2 cellular contexts compared by ENCODE assay signal in the genomic region with DNA sequence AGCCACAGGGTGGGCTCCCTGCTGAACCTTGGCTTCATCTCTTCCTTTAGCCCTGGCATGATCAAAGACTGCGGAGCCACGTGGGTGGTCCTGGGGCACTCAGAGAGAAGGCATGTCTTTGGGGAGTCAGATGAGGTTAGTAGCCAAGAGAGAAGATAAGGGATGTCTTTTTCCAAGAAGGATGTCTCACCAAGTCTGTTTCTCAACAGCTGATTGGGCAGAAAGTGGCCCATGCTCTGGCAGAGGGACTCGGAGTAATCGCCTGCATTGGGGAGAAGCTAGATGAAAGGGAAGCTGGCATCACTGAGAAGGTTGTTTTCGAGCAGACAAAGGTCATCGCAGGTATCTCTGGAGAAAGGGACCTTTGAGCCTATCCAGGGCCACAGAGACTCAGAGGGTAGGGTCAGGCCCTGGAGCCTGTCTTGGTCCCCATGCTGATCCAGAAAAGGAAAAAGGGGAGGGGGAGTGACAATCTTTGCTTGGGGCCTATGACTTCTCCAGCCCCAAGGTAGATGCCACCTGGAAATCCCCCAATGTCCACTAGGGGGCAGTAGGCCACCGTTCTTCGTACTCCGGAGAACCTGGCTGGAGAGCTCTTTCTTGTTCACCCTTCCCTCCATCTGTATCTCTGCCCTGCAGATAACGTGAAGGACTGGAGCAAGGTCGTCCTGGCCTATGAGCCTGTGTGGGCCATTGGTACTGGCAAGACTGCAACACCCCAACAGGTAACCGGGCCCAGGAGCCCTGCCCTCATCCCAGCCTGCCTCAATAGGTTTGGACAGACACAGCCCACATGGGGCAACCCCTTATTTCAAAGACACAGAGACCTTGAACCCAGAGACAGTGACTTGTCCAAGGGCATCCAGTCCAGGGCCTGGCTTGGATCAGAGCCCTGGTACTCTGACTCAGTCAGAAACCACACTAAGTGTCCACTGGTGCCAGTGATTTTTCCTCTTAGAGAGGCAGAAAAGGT.
TF ChIP-seq lines count a peak whose summit lies in the region.

No MANE protein-coding gene starts in this region.

TF ChIP-seq in A549, 52 proteins besides CTCF, POLR2A, EP300 and RAD21 (continued from another document):
- TF ChIP-seq, protein P1, sequence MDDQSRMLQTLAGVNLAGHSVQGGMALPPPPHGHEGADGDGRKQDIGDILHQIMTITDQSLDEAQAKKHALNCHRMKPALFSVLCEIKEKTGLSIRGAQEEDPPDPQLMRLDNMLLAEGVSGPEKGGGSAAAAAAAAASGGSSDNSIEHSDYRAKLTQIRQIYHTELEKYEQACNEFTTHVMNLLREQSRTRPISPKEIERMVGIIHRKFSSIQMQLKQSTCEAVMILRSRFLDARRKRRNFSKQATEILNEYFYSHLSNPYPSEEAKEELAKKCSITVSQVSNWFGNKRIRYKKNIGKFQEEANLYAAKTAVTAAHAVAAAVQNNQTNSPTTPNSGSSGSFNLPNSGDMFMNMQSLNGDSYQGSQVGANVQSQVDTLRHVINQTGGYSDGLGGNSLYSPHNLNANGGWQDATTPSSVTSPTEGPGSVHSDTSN (IDR thresholded peaks at IDR 0.05): peak; percentile 80
- TF ChIP-seq CHD4 (IDR thresholded peaks at IDR 0.05; ENCODE audit: borderline replicate concordance) (no peak), EHMT2 (IDR thresholded peaks at IDR 0.05; ENCODE audit: low read depth) (no peak), MAFK (IDR thresholded peaks at IDR 0.05; ENCODE audit: partially characterized antibody) (peak; percentile 1), NPAS2 (CRISPR knock-in tag; IDR thresholded peaks at IDR 0.05; ENCODE audit: borderline replicate concordance) (no peak), EHF (CRISPR knock-in tag; IDR thresholded peaks at IDR 0.05) (no peak), NR3C1 (IDR thresholded peaks at IDR 0.05) (no peak), HDAC2 (IDR thresholded peaks at IDR 0.05) (no peak), CBX8 (IDR thresholded peaks at IDR 0.05) (no peak), CHD2 (IDR thresholded peaks at IDR 0.05; ENCODE audit: low read length, partially characterized antibody) (no peak), SMC3 (IDR thresholded peaks at IDR 0.05) (peak; percentile 46), MAZ (IDR thresholded peaks at IDR 0.05; ENCODE audit: borderline replicate concordance, low read depth, low read length) (no peak), ZNF302 (CRISPR knock-in tag; IDR thresholded peaks at IDR 0.05) (no peak), RCOR1 (IDR thresholded peaks at IDR 0.05; ENCODE audit: low read depth, low read length) (no peak), NFE2L2 (conservative IDR thresholded peaks at IDR 0.05; ENCODE audit: low read length) (no peak), KDM5A (IDR thresholded peaks at IDR 0.05) (no peak), BHLHE40 (IDR thresholded peaks at IDR 0.05; ENCODE audit: low read depth, low read length) (no peak), JUNB (IDR thresholded peaks at IDR 0.05) (no peak), HOXB5 (CRISPR knock-in tag; IDR thresholded peaks at IDR 0.05) (no peak), SREBF2 (IDR thresholded peaks at IDR 0.05) (no peak), TP53 (CRISPR knock-in tag; IDR thresholded peaks at IDR 0.05) (no peak)
- TF ChIP-seq, protein P2, sequence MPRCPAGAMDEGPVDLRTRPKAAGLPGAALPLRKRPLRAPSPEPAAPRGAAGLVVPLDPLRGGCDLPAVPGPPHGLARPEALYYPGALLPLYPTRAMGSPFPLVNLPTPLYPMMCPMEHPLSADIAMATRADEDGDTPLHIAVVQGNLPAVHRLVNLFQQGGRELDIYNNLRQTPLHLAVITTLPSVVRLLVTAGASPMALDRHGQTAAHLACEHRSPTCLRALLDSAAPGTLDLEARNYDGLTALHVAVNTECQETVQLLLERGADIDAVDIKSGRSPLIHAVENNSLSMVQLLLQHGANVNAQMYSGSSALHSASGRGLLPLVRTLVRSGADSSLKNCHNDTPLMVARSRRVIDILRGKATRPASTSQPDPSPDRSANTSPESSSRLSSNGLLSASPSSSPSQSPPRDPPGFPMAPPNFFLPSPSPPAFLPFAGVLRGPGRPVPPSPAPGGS (IDR thresholded peaks at IDR 0.05): 0 out of 3 replicates have a peak, but pooled peaks have one; percentile 6
- TF ChIP-seq, protein P3, sequence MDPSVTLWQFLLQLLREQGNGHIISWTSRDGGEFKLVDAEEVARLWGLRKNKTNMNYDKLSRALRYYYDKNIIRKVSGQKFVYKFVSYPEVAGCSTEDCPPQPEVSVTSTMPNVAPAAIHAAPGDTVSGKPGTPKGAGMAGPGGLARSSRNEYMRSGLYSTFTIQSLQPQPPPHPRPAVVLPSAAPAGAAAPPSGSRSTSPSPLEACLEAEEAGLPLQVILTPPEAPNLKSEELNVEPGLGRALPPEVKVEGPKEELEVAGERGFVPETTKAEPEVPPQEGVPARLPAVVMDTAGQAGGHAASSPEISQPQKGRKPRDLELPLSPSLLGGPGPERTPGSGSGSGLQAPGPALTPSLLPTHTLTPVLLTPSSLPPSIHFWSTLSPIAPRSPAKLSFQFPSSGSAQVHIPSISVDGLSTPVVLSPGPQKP (IDR thresholded peaks at IDR 0.05; ENCODE audit: low read depth, low read length): no peak
- TF ChIP-seq, protein P4, sequence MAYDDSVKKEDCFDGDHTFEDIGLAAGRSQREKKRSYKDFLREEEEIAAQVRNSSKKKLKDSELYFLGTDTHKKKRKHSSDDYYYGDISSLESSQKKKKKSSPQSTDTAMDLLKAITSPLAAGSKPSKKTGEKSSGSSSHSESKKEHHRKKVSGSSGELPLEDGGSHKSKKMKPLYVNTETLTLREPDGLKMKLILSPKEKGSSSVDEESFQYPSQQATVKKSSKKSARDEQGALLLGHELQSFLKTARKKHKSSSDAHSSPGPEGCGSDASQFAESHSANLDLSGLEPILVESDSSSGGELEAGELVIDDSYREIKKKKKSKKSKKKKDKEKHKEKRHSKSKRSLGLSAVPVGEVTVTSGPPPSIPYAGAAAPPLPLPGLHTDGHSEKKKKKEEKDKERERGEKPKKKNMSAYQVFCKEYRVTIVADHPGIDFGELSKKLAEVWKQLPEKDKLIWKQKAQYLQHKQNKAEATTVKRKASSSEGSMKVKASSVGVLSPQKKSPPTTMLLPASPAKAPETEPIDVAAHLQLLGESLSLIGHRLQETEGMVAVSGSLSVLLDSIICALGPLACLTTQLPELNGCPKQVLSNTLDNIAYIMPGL (CRISPR knock-in tag; IDR thresholded peaks at IDR 0.05; ENCODE audit: borderline replicate concordance): no peak
- TF ChIP-seq, protein P5, sequence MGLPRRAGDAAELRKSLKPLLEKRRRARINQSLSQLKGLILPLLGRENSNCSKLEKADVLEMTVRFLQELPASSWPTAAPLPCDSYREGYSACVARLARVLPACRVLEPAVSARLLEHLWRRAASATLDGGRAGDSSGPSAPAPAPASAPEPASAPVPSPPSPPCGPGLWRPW (IDR thresholded peaks at IDR 0.05): no peak
TF ChIP-seq in A549: peak in this region for 8.

TF ChIP-seq in HepG2, 621 proteins besides CTCF, POLR2A, EP300 and RAD21 (continued from another document and continues in another):
- TF ChIP-seq, protein P6, sequence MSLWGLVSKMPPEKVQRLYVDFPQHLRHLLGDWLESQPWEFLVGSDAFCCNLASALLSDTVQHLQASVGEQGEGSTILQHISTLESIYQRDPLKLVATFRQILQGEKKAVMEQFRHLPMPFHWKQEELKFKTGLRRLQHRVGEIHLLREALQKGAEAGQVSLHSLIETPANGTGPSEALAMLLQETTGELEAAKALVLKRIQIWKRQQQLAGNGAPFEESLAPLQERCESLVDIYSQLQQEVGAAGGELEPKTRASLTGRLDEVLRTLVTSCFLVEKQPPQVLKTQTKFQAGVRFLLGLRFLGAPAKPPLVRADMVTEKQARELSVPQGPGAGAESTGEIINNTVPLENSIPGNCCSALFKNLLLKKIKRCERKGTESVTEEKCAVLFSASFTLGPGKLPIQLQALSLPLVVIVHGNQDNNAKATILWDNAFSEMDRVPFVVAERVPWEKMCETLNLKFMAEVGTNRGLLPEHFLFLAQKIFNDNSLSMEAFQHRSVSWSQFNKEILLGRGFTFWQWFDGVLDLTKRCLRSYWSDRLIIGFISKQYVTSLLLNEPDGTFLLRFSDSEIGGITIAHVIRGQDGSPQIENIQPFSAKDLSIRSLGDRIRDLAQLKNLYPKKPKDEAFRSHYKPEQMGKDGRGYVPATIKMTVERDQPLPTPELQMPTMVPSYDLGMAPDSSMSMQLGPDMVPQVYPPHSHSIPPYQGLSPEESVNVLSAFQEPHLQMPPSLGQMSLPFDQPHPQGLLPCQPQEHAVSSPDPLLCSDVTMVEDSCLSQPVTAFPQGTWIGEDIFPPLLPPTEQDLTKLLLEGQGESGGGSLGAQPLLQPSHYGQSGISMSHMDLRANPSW (CRISPR knock-in tag; IDR thresholded peaks at IDR 0.05; ENCODE audit: borderline replicate concordance): no peak
- TF ChIP-seq SAP130 (CRISPR knock-in tag; IDR thresholded peaks at IDR 0.05; ENCODE audit: low read depth): 0 out of 2 replicates have a peak, but pooled peaks have one; percentile 50
- TF ChIP-seq MIER3 (CRISPR knock-in tag; IDR thresholded peaks at IDR 0.05; ENCODE audit: borderline replicate concordance): no peak
- TF ChIP-seq RELA (CRISPR knock-in tag; IDR thresholded peaks at IDR 0.05): 0 out of 2 replicates have a peak, but pooled peaks have one; percentile 20
- TF ChIP-seq, protein P7, sequence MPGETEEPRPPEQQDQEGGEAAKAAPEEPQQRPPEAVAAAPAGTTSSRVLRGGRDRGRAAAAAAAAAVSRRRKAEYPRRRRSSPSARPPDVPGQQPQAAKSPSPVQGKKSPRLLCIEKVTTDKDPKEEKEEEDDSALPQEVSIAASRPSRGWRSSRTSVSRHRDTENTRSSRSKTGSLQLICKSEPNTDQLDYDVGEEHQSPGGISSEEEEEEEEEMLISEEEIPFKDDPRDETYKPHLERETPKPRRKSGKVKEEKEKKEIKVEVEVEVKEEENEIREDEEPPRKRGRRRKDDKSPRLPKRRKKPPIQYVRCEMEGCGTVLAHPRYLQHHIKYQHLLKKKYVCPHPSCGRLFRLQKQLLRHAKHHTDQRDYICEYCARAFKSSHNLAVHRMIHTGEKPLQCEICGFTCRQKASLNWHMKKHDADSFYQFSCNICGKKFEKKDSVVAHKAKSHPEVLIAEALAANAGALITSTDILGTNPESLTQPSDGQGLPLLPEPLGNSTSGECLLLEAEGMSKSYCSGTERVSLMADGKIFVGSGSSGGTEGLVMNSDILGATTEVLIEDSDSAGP (CRISPR knock-in tag; IDR thresholded peaks at IDR 0.05; ENCODE audit: borderline replicate concordance): peak; percentile 35; the same call in 1 of the 2 replicates
- peak; percentile 24; the same call in 1 of the 2 replicates for TF ChIP-seq ESRRA (CRISPR knock-in tag; IDR thresholded peaks at IDR 0.05; ENCODE audit: low read depth)
- TF ChIP-seq STAG1 (CRISPR knock-in tag; IDR thresholded peaks at IDR 0.05): peak; percentile 76
- TF ChIP-seq, protein P8, sequence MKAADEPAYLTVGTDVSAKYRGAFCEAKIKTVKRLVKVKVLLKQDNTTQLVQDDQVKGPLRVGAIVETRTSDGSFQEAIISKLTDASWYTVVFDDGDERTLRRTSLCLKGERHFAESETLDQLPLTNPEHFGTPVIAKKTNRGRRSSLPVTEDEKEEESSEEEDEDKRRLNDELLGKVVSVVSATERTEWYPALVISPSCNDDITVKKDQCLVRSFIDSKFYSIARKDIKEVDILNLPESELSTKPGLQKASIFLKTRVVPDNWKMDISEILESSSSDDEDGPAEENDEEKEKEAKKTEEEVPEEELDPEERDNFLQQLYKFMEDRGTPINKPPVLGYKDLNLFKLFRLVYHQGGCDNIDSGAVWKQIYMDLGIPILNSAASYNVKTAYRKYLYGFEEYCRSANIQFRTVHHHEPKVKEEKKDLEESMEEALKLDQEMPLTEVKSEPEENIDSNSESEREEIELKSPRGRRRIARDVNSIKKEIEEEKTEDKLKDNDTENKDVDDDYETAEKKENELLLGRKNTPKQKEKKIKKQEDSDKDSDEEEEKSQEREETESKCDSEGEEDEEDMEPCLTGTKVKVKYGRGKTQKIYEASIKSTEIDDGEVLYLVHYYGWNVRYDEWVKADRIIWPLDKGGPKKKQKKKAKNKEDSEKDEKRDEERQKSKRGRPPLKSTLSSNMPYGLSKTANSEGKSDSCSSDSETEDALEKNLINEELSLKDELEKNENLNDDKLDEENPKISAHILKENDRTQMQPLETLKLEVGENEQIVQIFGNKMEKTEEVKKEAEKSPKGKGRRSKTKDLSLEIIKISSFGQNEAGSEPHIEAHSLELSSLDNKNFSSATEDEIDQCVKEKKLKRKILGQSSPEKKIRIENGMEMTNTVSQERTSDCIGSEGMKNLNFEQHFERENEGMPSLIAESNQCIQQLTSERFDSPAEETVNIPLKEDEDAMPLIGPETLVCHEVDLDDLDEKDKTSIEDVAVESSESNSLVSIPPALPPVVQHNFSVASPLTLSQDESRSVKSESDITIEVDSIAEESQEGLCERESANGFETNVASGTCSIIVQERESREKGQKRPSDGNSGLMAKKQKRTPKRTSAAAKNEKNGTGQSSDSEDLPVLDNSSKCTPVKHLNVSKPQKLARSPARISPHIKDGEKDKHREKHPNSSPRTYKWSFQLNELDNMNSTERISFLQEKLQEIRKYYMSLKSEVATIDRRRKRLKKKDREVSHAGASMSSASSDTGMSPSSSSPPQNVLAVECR (CRISPR knock-in tag; IDR thresholded peaks at IDR 0.05; ENCODE audit: borderline replicate concordance): peak; percentile 50; the same call in 1 of the 2 replicates
- TF ChIP-seq MTA1 (CRISPR knock-in tag; IDR thresholded peaks at IDR 0.05; ENCODE audit: borderline replicate concordance): 0 out of 2 replicates have a peak, but pooled peaks have one; percentile 28
- TF ChIP-seq PAX8 (CRISPR knock-in tag; IDR thresholded peaks at IDR 0.05; ENCODE audit: borderline replicate concordance): 0 out of 2 replicates have a peak, but pooled peaks have one; percentile 43
- TF ChIP-seq ZFX (CRISPR knock-in tag; IDR thresholded peaks at IDR 0.05; ENCODE audit: low read depth): 0 out of 2 replicates have a peak, but pooled peaks have one; percentile 41
- TF ChIP-seq, protein P9, sequence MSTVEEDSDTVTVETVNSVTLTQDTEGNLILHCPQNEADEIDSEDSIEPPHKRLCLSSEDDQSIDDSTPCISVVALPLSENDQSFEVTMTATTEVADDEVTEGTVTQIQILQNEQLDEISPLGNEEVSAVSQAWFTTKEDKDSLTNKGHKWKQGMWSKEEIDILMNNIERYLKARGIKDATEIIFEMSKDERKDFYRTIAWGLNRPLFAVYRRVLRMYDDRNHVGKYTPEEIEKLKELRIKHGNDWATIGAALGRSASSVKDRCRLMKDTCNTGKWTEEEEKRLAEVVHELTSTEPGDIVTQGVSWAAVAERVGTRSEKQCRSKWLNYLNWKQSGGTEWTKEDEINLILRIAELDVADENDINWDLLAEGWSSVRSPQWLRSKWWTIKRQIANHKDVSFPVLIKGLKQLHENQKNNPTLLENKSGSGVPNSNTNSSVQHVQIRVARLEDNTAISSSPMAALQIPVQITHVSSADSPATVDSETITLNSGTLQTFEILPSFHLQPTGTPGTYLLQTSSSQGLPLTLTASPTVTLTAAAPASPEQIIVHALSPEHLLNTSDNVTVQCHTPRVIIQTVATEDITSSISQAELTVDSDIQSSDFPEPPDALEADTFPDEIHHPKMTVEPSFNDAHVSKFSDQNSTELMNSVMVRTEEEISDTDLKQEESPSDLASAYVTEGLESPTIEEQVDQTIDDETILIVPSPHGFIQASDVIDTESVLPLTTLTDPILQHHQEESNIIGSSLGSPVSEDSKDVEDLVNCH (CRISPR knock-in tag; IDR thresholded peaks at IDR 0.05): no peak
- no peak for TF ChIP-seq ZNF577 (CRISPR knock-in tag; IDR thresholded peaks at IDR 0.05; ENCODE audit: borderline replicate concordance, low read depth)
- TF ChIP-seq THAP11 (CRISPR knock-in tag; IDR thresholded peaks at IDR 0.05): no peak
